In genomic region chr14:69050235-69051184, GRCh38 we compare ENCODE assay signal across 11 cellular contexts.
DNase-seq lines count a peak whose midpoint lies in the region; TF ChIP-seq lines count a peak whose summit lies in the region.
"Had no signal": no experiment of that assay in that cellular context is flagged by ENCODE, and none has a peak within 500 bp of the region (broad histone marks: within the 10 kb centered on the region; RNA-seq: fewer than 3 reads in every experiment).

No MANE protein-coding gene starts in this region.

- no peak overlapping the region for H3K56ac ChIP-seq in H9 (ENCODE audit: insufficient read length, low read depth, low read length)

- POLR2A ChIA-PET in activated CD4-positive, alpha-beta T cell treated with anti-CD3 and anti-CD28 coated beads, Interleukin-2, amount 10 ng/mL, durations not matched to agents 7 days and 5 days (lab: Charles Lee): no interaction called here

- no peak overlapping the region for H3K4me2 ChIP-seq in H9 (ENCODE audit: insufficient read depth, insufficient read length, low read length)

- no peaks in the 10 kb centered on the region for H3K23me2 ChIP-seq in H9 (ENCODE audit: insufficient read length, low read depth, low read length, poor library complexity, severe bottlenecking)

- no peak overlapping the region for H2AFZ ChIP-seq in H9 (ENCODE audit: low read length)

- no peak overlapping the region for H3K18ac ChIP-seq in H9 (ENCODE audit: insufficient read length, low read depth, low read length)

- H4K20me1 ChIP-seq in H9 (ENCODE audit: control insufficient read depth, insufficient read depth, insufficient read length): no peaks in the 10 kb centered on the region

- H3T11ph ChIP-seq in H9 (ENCODE audit: low read length): no peak overlapping the region

- H2AK5ac ChIP-seq in H9 (ENCODE audit: insufficient read length, low read length): no peak overlapping the region

- TF ChIP-seq CTCF in H9 (conservative IDR thresholded peaks at IDR 0.05) (no peak), brain (conservative IDR thresholded peaks at IDR 0.05) (no peak)

- H4K5ac ChIP-seq in H9 (ENCODE audit: insufficient read length, low read depth, low read length): no peak overlapping the region

- H3K79me1 ChIP-seq in H9 (ENCODE audit: insufficient read depth, low read depth, low read length, poor library complexity, severe bottlenecking): no peaks in the 10 kb centered on the region

- H3K36me3 ChIP-seq in stomach smooth muscle (ENCODE audit: control insufficient read depth in 2 of 2, insufficient read depth in 2 of 2, low read length in 2 of 2): peaks cover 19 to 29% of the 10 kb centered on the region in 2 donors

- H2BK120ac ChIP-seq in H9 (ENCODE audit: low read depth, low read length, poor library complexity, severe bottlenecking): no peak overlapping the region

- H3K9me3 Mint-ChIP-seq in H9 (no peaks in the 10 kb centered on the region), brain (no peaks in the 10 kb centered on the region)
- no peaks in the 10 kb centered on the region for H3K9me3 Mint-ChIP-seq in activated CD4-positive, alpha-beta T cell treated with anti-CD3 and anti-CD28 coated beads, Interleukin-2, amount 10 ng/mL, durations not matched to agents 7 days and 5 days

- H3K27me3 ChIP-seq in H9 (ENCODE audit: insufficient read depth, low read length) (no peaks in the 10 kb centered on the region), stomach smooth muscle (ENCODE audit: control insufficient read depth in 1 of 2, insufficient read depth in 2 of 2, low read length in 2 of 2) (no peaks in the 10 kb centered on the region)

- no peak overlapping the region for H3K4ac ChIP-seq in H9 (ENCODE audit: low read depth, low read length)

- no CpG with 5 or more reads among the region's 6 CpGs for WGBS in H9 (ENCODE audit: extremely low coverage, insufficient read length, low lambda C conversion rate)

- no peak overlapping the region for H3K9ac ChIP-seq in H9 (ENCODE audit: extremely low read depth, insufficient read length, low read length)
- no peak overlapping the region for H3K9ac ChIP-seq in stomach smooth muscle (ENCODE audit: low read length in 2 of 2)

- H3K79me2 ChIP-seq in H9 (ENCODE audit: insufficient read depth, low read length): no peaks in the 10 kb centered on the region

- H2BK20ac ChIP-seq in H9 (ENCODE audit: low read depth, low read length, poor library complexity, severe bottlenecking): peak overlapping the region; percentile 51

- no peak overlapping the region for H4K91ac ChIP-seq in H9 (ENCODE audit: insufficient read length, low read depth, low read length)

- H2BK12ac ChIP-seq in H9 (ENCODE audit: insufficient read length, low read depth, low read length): no peak overlapping the region

- no peak overlapping the region for H2BK5ac ChIP-seq in H9 (ENCODE audit: insufficient read length, low read length)

- H3K27me3 Mint-ChIP-seq in H9 (ENCODE audit: low read depth) (no peaks in the 10 kb centered on the region), brain (no peaks in the 10 kb centered on the region)
- H3K27me3 Mint-ChIP-seq in activated CD4-positive, alpha-beta T cell treated with anti-CD3 and anti-CD28 coated beads, Interleukin-2, amount 10 ng/mL, durations not matched to agents 7 days and 5 days: no peaks in the 10 kb centered on the region

- H3K4me3 Mint-ChIP-seq in H9 (peak overlapping the region; percentile 7 to 19; a peak in 1 of 5 replicates), brain (no peak overlapping the region)
- H3K4me3 Mint-ChIP-seq in activated CD4-positive, alpha-beta T cell treated with anti-CD3 and anti-CD28 coated beads, Interleukin-2, amount 10 ng/mL, durations not matched to agents 7 days and 5 days: no peak overlapping the region

- H3K36me3 Mint-ChIP-seq in H9 (ENCODE audit: insufficient read depth in 1 of 3, low read depth in 3 of 3) (peaks cover 12 to 23% (median 16%) of the 10 kb centered on the region in 3 experiments; a peak in 5 of 7 replicates), brain (peaks cover 28% of the 10 kb centered on the region)
- peaks cover 29% of the 10 kb centered on the region for H3K36me3 Mint-ChIP-seq in activated CD4-positive, alpha-beta T cell treated with anti-CD3 and anti-CD28 coated beads, Interleukin-2, amount 10 ng/mL, durations not matched to agents 7 days and 5 days (ENCODE audit: low read depth)

- no peak overlapping the region for H3K14ac ChIP-seq in H9 (ENCODE audit: insufficient read depth, low read length)

- no peak overlapping the region for H3K23ac ChIP-seq in H9 (ENCODE audit: insufficient read length, low read depth, low read length)

- no peak overlapping the region for H2BK15ac ChIP-seq in H9 (ENCODE audit: low read depth, low read length)

- DNase-seq in H9 (no peak), lung microvascular endothelial cell (ENCODE audit: low read depth in 2 of 2) (peak; percentile 43 to 54), midbrain (lab: John Stamatoyannopoulos, UW) (no peak), NCI-H1694 (lab: John Stamatoyannopoulos, UW) (no peak)
- no peak for DNase-seq in activated CD4-positive, alpha-beta T cell treated with anti-CD3 and anti-CD28 coated beads, Interleukin-2, amount 10 ng/mL, durations not matched to agents 7 days and 5 days
- DNase-seq: activated gamma-delta T cell; DMS79 treated with DMSO at 0.1 percent for 48 hours; effector CD8-positive, alpha-beta T cell; NCI-H2107 had no signal

- H3K27ac Mint-ChIP-seq in H9 (peak overlapping the region; percentile 24 to 90 (median 28); a peak in 3 of 7 replicates), brain (peak overlapping the region in 4 of 5 experiments; percentile 25 to 89 (median 68))
- no peak overlapping the region for H3K27ac Mint-ChIP-seq in activated CD4-positive, alpha-beta T cell treated with anti-CD3 and anti-CD28 coated beads, Interleukin-2, amount 10 ng/mL, durations not matched to agents 7 days and 5 days

- no peak overlapping the region for H3K27ac ChIP-seq in H9 (ENCODE audit: insufficient read length, low read depth, low read length)
- H3K27ac ChIP-seq in stomach smooth muscle (ENCODE audit: low read length): peak overlapping the region; percentile 46

- CTCF ChIA-PET in activated CD4-positive, alpha-beta T cell treated with anti-CD3 and anti-CD28 coated beads, Interleukin-2, amount 10 ng/mL, durations not matched to agents 7 days and 5 days (lab: Charles Lee): interaction anchor here (0.6 to 1.9 kb wide), 3 partner anchors 13 to 547 kb away, joined by 3 to 4 read pairs (median 4); no protein-coding TSS in a partner anchor

- no peak overlapping the region for H3K4me3 ChIP-seq in stomach smooth muscle (ENCODE audit: low read length in 2 of 2)

- H3K4me1 Mint-ChIP-seq in H9 (peaks cover 47% of the 10 kb centered on the region in 2 experiments), brain (peaks cover 69% of the 10 kb centered on the region)
- H3K4me1 Mint-ChIP-seq in activated CD4-positive, alpha-beta T cell treated with anti-CD3 and anti-CD28 coated beads, Interleukin-2, amount 10 ng/mL, durations not matched to agents 7 days and 5 days: no peaks in the 10 kb centered on the region

- H3K9me3 ChIP-seq in H9 (ENCODE audit: control insufficient read depth, low read depth, low read length) (no peaks in the 10 kb centered on the region), stomach smooth muscle (ENCODE audit: control insufficient read depth in 2 of 2, low read length in 2 of 2) (no peaks in the 10 kb centered on the region)

- no peak overlapping the region for H4K8ac ChIP-seq in H9 (replicated peaks; ENCODE audit: insufficient read length, low read depth, low read length)

- H3K4me1 ChIP-seq in H9 (ENCODE audit: insufficient read depth, low read length) (peaks cover 9% of the 10 kb centered on the region; the same call in 1 of the 2 replicates), stomach smooth muscle (ENCODE audit: control insufficient read depth, insufficient read depth, low read length) (peaks cover 54% of the 10 kb centered on the region)

Comparison
In these comparisons a context has a peak if more than half of its experiments do, and no peak if none do; other contexts are left out.
1. DNase-seq: peak in lung microvascular endothelial cell (2 of 2); none in H9 (single experiment), midbrain (single experiment), activated CD4-positive, alpha-beta T cell treated with anti-CD3 and anti-CD28 coated beads, Interleukin-2, amount 10 ng/mL, durations not matched to agents 7 days and 5 days (single experiment) and NCI-H1694 (single experiment).
2. H3K4me3 Mint-ChIP-seq: peak in H9 (2 of 2); none in brain (0 of 5) and activated CD4-positive, alpha-beta T cell treated with anti-CD3 and anti-CD28 coated beads, Interleukin-2, amount 10 ng/mL, durations not matched to agents 7 days and 5 days (single experiment).